Comparison of ENCODE assay signal across 17 cellular contexts in the genomic region with DNA sequence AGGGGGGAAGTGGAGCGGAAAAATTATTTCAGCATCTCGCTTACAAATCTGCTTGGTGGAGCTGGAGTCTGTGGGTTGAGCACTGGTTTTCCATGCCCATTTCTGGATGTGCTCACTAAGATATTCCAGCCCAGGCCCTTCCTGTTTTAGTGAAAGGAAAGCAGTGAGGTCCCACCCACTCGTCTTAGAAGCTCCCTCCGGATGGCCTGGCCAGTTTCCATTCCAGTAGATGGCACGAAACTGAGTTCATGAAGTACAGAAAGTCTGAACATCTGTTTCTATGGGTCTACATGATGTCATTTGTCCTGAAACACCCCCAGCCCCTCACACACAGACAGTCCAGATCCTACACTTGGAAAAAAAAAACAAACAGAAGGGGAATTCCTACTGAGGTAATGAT. TPM values are rescaled to one million over a fixed set of nuclear protein-coding genes. Genes with fewer than 3 reads are reported as not detected.
DNase-seq lines count a peak whose midpoint lies in the region; ATAC-seq and TF ChIP-seq lines count a peak whose summit lies in the region.
"Had no signal": no experiment of that assay in that cellular context is flagged by ENCODE, and none has a peak within 500 bp of the region (broad histone marks: within the 10 kb centered on the region; RNA-seq: fewer than 3 reads in every experiment).

No MANE protein-coding gene starts in this region.

- no peaks in the 10 kb centered on the region for H3K4me1 Mint-ChIP-seq in activated CD8-positive, alpha-beta memory T cell treated with anti-CD3 and anti-CD28 coated beads, Interleukin-2, amount 10 ng/mL, durations not matched to agents 7 days and 5 days

- H3K36me3 Mint-ChIP-seq in activated CD8-positive, alpha-beta memory T cell treated with anti-CD3 and anti-CD28 coated beads, Interleukin-2, amount 10 ng/mL, durations not matched to agents 7 days and 5 days = no peaks in the 10 kb centered on the region

- no peak for TF ChIP-seq CTCF in AG09309 (IDR thresholded peaks at IDR 0.05; ENCODE audit: control insufficient read depth, insufficient read depth, low read depth, low read length, missing control alignments)
- no peak for TF ChIP-seq CTCF in fibroblast of villous mesenchyme (IDR thresholded peaks at IDR 0.05; ENCODE audit: insufficient read depth, low read depth, low read length)

- no peak overlapping the region for H3K27ac ChIP-seq in SJCRH30
- H3K27ac ChIP-seq: gastrocnemius medialis, parathyroid adenoma, SJSA1 had no signal

- no peak overlapping the region for H3K27ac Mint-ChIP-seq in activated CD8-positive, alpha-beta memory T cell treated with anti-CD3 and anti-CD28 coated beads, Interleukin-2, amount 10 ng/mL, durations not matched to agents 7 days and 5 days
- H3K27ac Mint-ChIP-seq: activated T-helper 2 cell treated with anti-CD3 and anti-CD28 coated beads, Interferon-gamma antibody, Interleukin-2, Interleukin-4, amounts not matched to agents 10 μg/mL and 5 μg/mL and 100 μg/mL, durations not matched to agents 14 hours and 24 hours and 36 hours had no signal

- H3K27me3 ChIP-seq in SJCRH30 = no peaks in the 10 kb centered on the region
- H3K27me3 ChIP-seq: gastrocnemius medialis, SJSA1, tibial nerve had no signal

- H3K9me3 ChIP-seq in SJCRH30 (replicated peaks) = no peaks in the 10 kb centered on the region
- H3K9me3 ChIP-seq: gastrocnemius medialis, mucosa of descending colon, SJSA1 had no signal

- peak; percentile 38 for ATAC-seq in sciatic nerve
- no peak for ATAC-seq in activated CD8-positive, alpha-beta memory T cell treated with anti-CD3 and anti-CD28 coated beads, Interleukin-2, amount 10 ng/mL, durations not matched to agents 7 days and 5 days
- ATAC-seq: gastrocnemius medialis, HepG2, mucosa of descending colon had no signal

- CTCF ChIA-PET in activated CD8-positive, alpha-beta memory T cell treated with anti-CD3 and anti-CD28 coated beads, Interleukin-2, amount 10 ng/mL, durations not matched to agents 7 days and 5 days (lab: Charles Lee) = no interaction called here

- peaks cover 5% of the 10 kb centered on the region for H3K27me3 Mint-ChIP-seq in activated CD8-positive, alpha-beta memory T cell treated with anti-CD3 and anti-CD28 coated beads, Interleukin-2, amount 10 ng/mL, durations not matched to agents 7 days and 5 days

- no peaks in the 10 kb centered on the region for H3K9me3 Mint-ChIP-seq in activated CD8-positive, alpha-beta memory T cell treated with anti-CD3 and anti-CD28 coated beads, Interleukin-2, amount 10 ng/mL, durations not matched to agents 7 days and 5 days (ENCODE audit: low read depth)
- H3K9me3 Mint-ChIP-seq: activated T-helper 2 cell treated with anti-CD3 and anti-CD28 coated beads, Interferon-gamma antibody, Interleukin-2, Interleukin-4, amounts not matched to agents 10 μg/mL and 5 μg/mL and 100 μg/mL, durations not matched to agents 14 hours and 24 hours and 36 hours had no signal

- no peaks in the 10 kb centered on the region for H3K4me1 ChIP-seq in SJCRH30
- H3K4me1 ChIP-seq: gastrocnemius medialis, parathyroid adenoma had no signal

- no peaks in the 10 kb centered on the region for H3K36me3 ChIP-seq in SJCRH30
- H3K36me3 ChIP-seq: gastrocnemius medialis, SJSA1, tibial nerve had no signal

- H3K4me3 Mint-ChIP-seq in activated CD8-positive, alpha-beta memory T cell treated with anti-CD3 and anti-CD28 coated beads, Interleukin-2, amount 10 ng/mL, durations not matched to agents 7 days and 5 days = no peak overlapping the region

- H3K4me3 ChIP-seq in AG09309 (ENCODE audit: control insufficient read depth, low read depth, low read length) (no peak overlapping the region), SJCRH30 (no peak overlapping the region), fibroblast of villous mesenchyme (ENCODE audit: low read depth, low read length) (no peak overlapping the region)
- H3K4me3 ChIP-seq: gastrocnemius medialis, mucosa of descending colon, SJSA1, tibial nerve had no signal

- peak; percentile 91 for DNase-seq in AG09309 (ENCODE audit: low read depth)
- DNase-seq in SJCRH30 = peak; percentile 19 to 35
- DNase-seq in fibroblast of villous mesenchyme (ENCODE audit: low read depth) = peak; percentile 23
- no peak for DNase-seq in sciatic nerve (ENCODE audit: low spot score)
- DNase-seq in activated CD8-positive, alpha-beta memory T cell treated with anti-CD3 and anti-CD28 coated beads, Interleukin-2, amount 10 ng/mL, durations not matched to agents 7 days and 5 days = no peak
- no peak for DNase-seq in NCI-H748 (lab: John Stamatoyannopoulos, UW; ENCODE audit: unreplicated experiment)
- DNase-seq in stimulated activated CD4-positive, alpha-beta T cell treated with anti-CD3 and anti-CD28 coated beads, Interleukin-12 subunit alpha, Interleukin-12 subunit beta, amount 100 ng/mL, for 4 hours = no peak
- no peak for DNase-seq in NAMALWA (ENCODE audit: low spot score)
- DNase-seq: activated CD4-positive, alpha-beta T cell treated with anti-CD3 and anti-CD28 coated beads, Interleukin-2, amount 50 U/mL, for 4 hours; amygdala; gastrocnemius medialis; mucosa of descending colon had no signal

- intact Hi-C loops in sciatic nerve (cut with DNase I) = no loop called here

RNA-seq across cellular contexts. Expression of gene THSD4, which starts 31.9 kb away (rescaled TPM):
- 18.1 and 20.7 TPM in 2 replicates for total RNA-seq in SJCRH30 (2014; rRNA removed; shearing (Covaris generic))
- total RNA-seq in fibroblast of villous mesenchyme (60.2 and 76.4 TPM in 2 replicates), sciatic nerve (21.1 TPM)
- not detected for total RNA-seq in activated CD8-positive, alpha-beta memory T cell treated with anti-CD3 and anti-CD28 coated beads, Interleukin-2, amount 10 ng/mL, durations not matched to agents 7 days and 5 days
- total RNA-seq: activated T-helper 2 cell treated with anti-CD3 and anti-CD28 coated beads, Interferon-gamma antibody, Interleukin-2, Interleukin-4, amounts not matched to agents 10 μg/mL and 5 μg/mL and 100 μg/mL, durations not matched to agents 14 hours and 24 hours and 36 hours had no signal

Comparison
In these comparisons a context has a peak if more than half of its experiments do, and no peak if none do; other contexts are left out.
1. DNase-seq: peak in AG09309 (single experiment), SJCRH30 (2 of 2) and fibroblast of villous mesenchyme (single experiment); none in sciatic nerve (single experiment), activated CD8-positive, alpha-beta memory T cell treated with anti-CD3 and anti-CD28 coated beads, Interleukin-2, amount 10 ng/mL, durations not matched to agents 7 days and 5 days (single experiment), NCI-H748 (single experiment), stimulated activated CD4-positive, alpha-beta T cell treated with anti-CD3 and anti-CD28 coated beads, Interleukin-12 subunit alpha, Interleukin-12 subunit beta, amount 100 ng/mL, for 4 hours (single experiment) and NAMALWA (single experiment).
2. RNA of gene THSD4, which starts 31.9 kb away (total RNA-seq): 60.2 to 76.4 TPM in fibroblast of villous mesenchyme, 21.1 TPM in sciatic nerve (single experiment) and 18.1 to 20.7 TPM in SJCRH30; not detected in activated CD8-positive, alpha-beta memory T cell treated with anti-CD3 and anti-CD28 coated beads, Interleukin-2, amount 10 ng/mL, durations not matched to agents 7 days and 5 days; every median in the first group is over 10 times any median in the second.